ENCODE assay signal across 20 cellular contexts in the genomic region with DNA sequence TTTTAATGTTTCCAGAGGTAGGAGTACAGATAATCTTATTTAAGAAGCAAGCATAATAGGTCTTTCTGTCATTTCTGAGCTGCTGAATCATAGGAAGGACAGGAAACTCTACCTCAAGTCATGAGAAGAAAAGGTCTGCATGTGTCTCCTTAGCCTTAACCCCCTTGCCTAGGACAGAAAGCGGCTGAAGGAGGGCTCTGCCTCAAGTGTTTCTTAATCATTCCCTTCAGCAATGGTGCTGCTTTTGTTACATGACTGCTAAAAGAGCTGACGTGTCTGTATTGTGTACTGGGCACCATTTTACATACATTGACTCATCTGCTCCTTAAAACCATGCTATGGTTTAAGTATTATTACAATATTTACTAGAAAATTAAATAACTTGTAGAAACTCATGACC.
DNase-seq lines count a peak whose midpoint lies in the region; ATAC-seq and TF ChIP-seq lines count a peak whose summit lies in the region.
"Had no signal": no experiment of that assay in that cellular context is flagged by ENCODE, and none has a peak within 500 bp of the region (broad histone marks: within the 10 kb centered on the region; RNA-seq: fewer than 3 reads in every experiment).

No MANE protein-coding gene starts in this region.

- H3K27ac Mint-ChIP-seq in mesothelial cell of epicardium = peak overlapping the region; percentile 39
- H3K27ac Mint-ChIP-seq: B cell had no signal

- no peaks in the 10 kb centered on the region for H3K36me3 Mint-ChIP-seq in mesothelial cell of epicardium

- peaks cover 4% of the 10 kb centered on the region for H3K9me3 Mint-ChIP-seq in mesothelial cell of epicardium

- no peak overlapping the region for H3K4me3 Mint-ChIP-seq in mesothelial cell of epicardium
- H3K4me3 Mint-ChIP-seq: B cell had no signal

- ATAC-seq in esophagus mucosa (peak; percentile 58), HG02642 (IDR thresholded peaks at IDR 0.05; ENCODE audit: poor library complexity, unreplicated experiment) (no peak), HG02938 (IDR thresholded peaks at IDR 0.05; ENCODE audit: unreplicated experiment) (no peak)
- ATAC-seq: Right ventricle myocardium inferior, SK-N-SH treated with all-trans-retinoic acid at 6 μM for 48 hours had no signal

- peaks cover 6% of the 10 kb centered on the region for H3K27me3 Mint-ChIP-seq in mesothelial cell of epicardium (ENCODE audit: low read depth)
- H3K27me3 Mint-ChIP-seq: B cell had no signal

- TF ChIP-seq CTCF in mesothelial cell of epicardium (IDR thresholded peaks at IDR 0.05; ENCODE audit: unreplicated experiment) = no peak

- peak; percentile 62 for DNase-seq in HT1080 (ENCODE audit: low read depth)
- DNase-seq in astrocyte of the hippocampus (ENCODE audit: low read depth, low spot score) = peak; percentile 38
- DNase-seq in mesothelial cell of epicardium (ENCODE audit: low spot score in 2 of 2, unreplicated experiment in 2 of 2) = no peak
- DNase-seq in activated CD8-positive, alpha-beta memory T cell treated with anti-CD3 and anti-CD28 coated beads, Interleukin-2, amount 50 U/mL, for 4 hours = no peak
- no peak for DNase-seq in NCI-H1092 (lab: John Stamatoyannopoulos, UW)
- DNase-seq: HCEC 1CT, KBM-7, MV-4-11, NCI-H1105 treated with DMSO at 0.1 percent for 48 hours, NCI-H1930, NCI-H2107, NCI-H446, PC-9, SJCRH30 had no signal

- peaks cover 38% of the 10 kb centered on the region for H3K4me1 Mint-ChIP-seq in mesothelial cell of epicardium
- H3K4me1 Mint-ChIP-seq: B cell had no signal

Comparison
In these comparisons a context has a peak if more than half of its experiments do, and no peak if none do; other contexts are left out.
1. DNase-seq: peak in HT1080 (single experiment) and astrocyte of the hippocampus (single experiment); none in mesothelial cell of epicardium (0 of 2), activated CD8-positive, alpha-beta memory T cell treated with anti-CD3 and anti-CD28 coated beads, Interleukin-2, amount 50 U/mL, for 4 hours (single experiment) and NCI-H1092 (single experiment).